16 cellular contexts compared by ENCODE assay signal in genomic region chr2:174142290-174142689, GRCh38.
DNase-seq lines count a peak whose midpoint lies in the region; ATAC-seq and TF ChIP-seq lines count a peak whose summit lies in the region.
"Had no signal": no experiment of that assay in that cellular context is flagged by ENCODE, and none has a peak within 500 bp of the region (broad histone marks: within the 10 kb centered on the region; RNA-seq: fewer than 3 reads in every experiment).

No MANE protein-coding gene starts in this region.

- no peak for TF ChIP-seq CTCF in osteoblast (IDR thresholded peaks at IDR 0.05; ENCODE audit: extremely low read depth, low read depth, low read length)

- H3K9me3 ChIP-seq in osteoblast (ENCODE audit: low read depth, low read length): no peaks in the 10 kb centered on the region
- H3K9me3 ChIP-seq: HAP-1 had no signal

- no peak for ATAC-seq in SK-N-SH treated with all-trans-retinoic acid at 6 μM for 48 hours
- ATAC-seq: CD8-positive, alpha-beta T cell; GM12878 had no signal

- H2AFZ ChIP-seq in osteoblast (ENCODE audit: low read length): no peak overlapping the region

- no peak overlapping the region for H3K4me3 ChIP-seq in osteoblast (ENCODE audit: insufficient read depth, low read length)
- H3K4me3 ChIP-seq: BLaER1 treated with 17β-estradiol and CSF1 and Interleukin-3, amounts not matched to agents 10 nM and 100 nM; GM12878; HAP-1 had no signal

- DNase-seq in NCI-H1436 (lab: John Stamatoyannopoulos, UW): peak; percentile 39
- peak; percentile 65 for DNase-seq in NCI-H2227 (lab: John Stamatoyannopoulos, UW; ENCODE audit: unreplicated experiment)
- peak; percentile 52 for DNase-seq in osteoblast (ENCODE audit: insufficient read length, low spot score, missing footprints)
- no peak for DNase-seq in hippocampal formation (lab: John Stamatoyannopoulos, UW)
- DNase-seq in NK-92 (lab: John Stamatoyannopoulos, UW; ENCODE audit: unreplicated experiment): no peak
- DNase-seq in medulla oblongata (ENCODE audit: extremely low spot score): no peak
- DNase-seq: CD8-positive, alpha-beta T cell; DMS 273 treated with DMSO at 0.1 percent for 48 hours; DMS53; DND-41; EL had no signal

- peaks cover under 1% of the 10 kb centered on the region for H3K36me3 ChIP-seq in osteoblast (ENCODE audit: insufficient read depth, low read length)

- peaks cover 33% of the 10 kb centered on the region for H3K79me2 ChIP-seq in osteoblast (ENCODE audit: insufficient read depth, low read length)

- H3K4me2 ChIP-seq in osteoblast (ENCODE audit: insufficient read depth, low read length): no peak overlapping the region
- H3K4me2 ChIP-seq: BLaER1 treated with 17β-estradiol and CSF1 and Interleukin-3, amounts not matched to agents 10 nM and 100 nM had no signal

- H3K4me1 ChIP-seq in osteoblast (ENCODE audit: insufficient read depth, low read length): peaks cover 4% of the 10 kb centered on the region
- H3K4me1 ChIP-seq: BLaER1 treated with 17β-estradiol and CSF1 and Interleukin-3, amounts not matched to agents 10 nM and 100 nM; HAP-1 had no signal

- H3K27ac ChIP-seq in osteoblast (ENCODE audit: low read depth, low read length): no peak overlapping the region
- H3K27ac ChIP-seq: BLaER1 treated with 17β-estradiol and CSF1 and Interleukin-3, amounts not matched to agents 10 nM and 100 nM; HL-60 had no signal

- peaks cover 3% of the 10 kb centered on the region for H4K20me1 ChIP-seq in osteoblast (ENCODE audit: insufficient read depth, low read length)

- H3K27me3 ChIP-seq in osteoblast (ENCODE audit: insufficient read depth, low read length): no peaks in the 10 kb centered on the region
- H3K27me3 ChIP-seq: BLaER1 treated with 17β-estradiol and CSF1 and Interleukin-3, amounts not matched to agents 10 nM and 100 nM had no signal

TF ChIP-seq in SK-N-SH treated with all-trans-retinoic acid at 6 μM for 48 hours, 23 proteins besides CTCF, POLR2A, EP300 and RAD21:
- peak; percentile 89; the same call in 1 of the 2 replicates for TF ChIP-seq TSHZ2 (CRISPR knock-in tag; IDR thresholded peaks at IDR 0.05)
- TF ChIP-seq ESRRG (CRISPR knock-in tag; IDR thresholded peaks at IDR 0.05): no peak
- TF ChIP-seq, protein P1, sequence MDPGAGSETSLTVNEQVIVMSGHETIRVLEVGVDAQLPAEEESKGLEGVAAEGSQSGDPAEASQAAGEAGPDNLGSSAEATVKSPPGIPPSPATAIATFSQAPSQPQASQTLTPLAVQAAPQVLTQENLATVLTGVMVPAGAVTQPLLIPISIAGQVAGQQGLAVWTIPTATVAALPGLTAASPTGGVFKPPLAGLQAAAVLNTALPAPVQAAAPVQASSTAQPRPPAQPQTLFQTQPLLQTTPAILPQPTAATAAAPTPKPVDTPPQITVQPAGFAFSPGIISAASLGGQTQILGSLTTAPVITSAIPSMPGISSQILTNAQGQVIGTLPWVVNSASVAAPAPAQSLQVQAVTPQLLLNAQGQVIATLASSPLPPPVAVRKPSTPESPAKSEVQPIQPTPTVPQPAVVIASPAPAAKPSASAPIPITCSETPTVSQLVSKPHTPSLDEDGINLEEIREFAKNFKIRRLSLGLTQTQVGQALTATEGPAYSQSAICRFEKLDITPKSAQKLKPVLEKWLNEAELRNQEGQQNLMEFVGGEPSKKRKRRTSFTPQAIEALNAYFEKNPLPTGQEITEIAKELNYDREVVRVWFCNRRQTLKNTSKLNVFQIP (CRISPR knock-in tag; IDR thresholded peaks at IDR 0.05; ENCODE audit: borderline replicate concordance, low read depth): no peak
- TF ChIP-seq ZNF565 (CRISPR knock-in tag; conservative IDR thresholded peaks at IDR 0.05; ENCODE audit: low read depth): no peak
- peak; percentile 66; the same call in 1 of the 2 replicates for TF ChIP-seq TCF4 (CRISPR knock-in tag; IDR thresholded peaks at IDR 0.05; ENCODE audit: borderline replicate concordance)

Comparison
In these comparisons a context has a peak if more than half of its experiments do, and no peak if none do; other contexts are left out.
1. DNase-seq: peak in NCI-H1436 (single experiment), NCI-H2227 (single experiment) and osteoblast (single experiment); none in hippocampal formation (0 of 2), NK-92 (single experiment) and medulla oblongata (single experiment).